18 cellular contexts compared by ENCODE assay signal in the genomic region with DNA sequence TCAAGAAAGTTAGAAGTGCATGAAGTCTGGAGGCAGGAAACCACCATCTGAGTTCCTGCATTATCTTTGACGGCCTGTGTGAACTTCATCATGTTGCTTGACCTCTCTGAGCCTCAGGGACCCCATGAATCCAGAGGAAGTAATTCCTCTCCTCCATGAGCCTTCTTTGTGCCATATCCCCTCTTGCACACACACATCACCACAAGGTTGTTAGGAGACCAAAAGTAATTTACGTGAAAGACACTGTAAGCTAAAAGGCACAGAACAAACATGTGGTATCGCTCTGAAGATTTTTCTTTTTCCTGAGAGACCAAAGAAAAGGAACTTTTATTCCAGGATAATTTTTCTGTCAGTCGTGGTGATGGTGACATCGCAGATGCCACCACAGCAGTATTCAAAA. TPM values are rescaled to one million over a fixed set of nuclear protein-coding genes. Genes with fewer than 3 reads are reported as not detected.
DNase-seq lines count a peak whose midpoint lies in the region; ATAC-seq lines count a peak whose summit lies in the region.
"Had no signal": no experiment of that assay in that cellular context is flagged by ENCODE, and none has a peak within 500 bp of the region (broad histone marks: within the 10 kb centered on the region; RNA-seq: fewer than 3 reads in every experiment).

No MANE protein-coding gene starts in this region.

- H3K9me3 ChIP-seq in BLaER1 treated with 17β-estradiol and CSF1 and Interleukin-3, amounts not matched to agents 10 nM and 100 nM (replicated peaks in 1 of 11): peaks cover 0 to 18% (median 10%) of the 10 kb centered on the region in 11 experiments; a peak in 12 of 22 replicates
- H3K9me3 ChIP-seq: MG63, Peyer's patch had no signal

- peak overlapping the region in 8 of 11 experiments; percentile 21 to 47 (median 42); a peak in 15 of 22 replicates for H3K4me2 ChIP-seq in BLaER1 treated with 17β-estradiol and CSF1 and Interleukin-3, amounts not matched to agents 10 nM and 100 nM

- peaks cover 16% of the 10 kb centered on the region for H3K9me3 Mint-ChIP-seq in activated CD4-positive, alpha-beta T cell treated with anti-CD3 and anti-CD28 coated beads, Interleukin-2, amount 10 ng/mL, durations not matched to agents 24 days and 14 days
- peaks cover 10% of the 10 kb centered on the region for H3K9me3 Mint-ChIP-seq in activated T-helper 1 cell treated with anti-CD3 and anti-CD28 coated beads, Interleukin-12 subunit alpha, Interleukin-12 subunit beta, Interleukin-2, Interleukin-4 antibody, amounts not matched to agents 30 ng/mL and 10 ng/mL and 1 ng/mL, durations not matched to agents 14 hours and 24 hours and 36 hours
- H3K9me3 Mint-ChIP-seq in natural killer cell treated with Interleukin-12 subunit alpha and Interleukin-12 subunit beta and Interleukin-15 and Interleukin-18, amount 100 ng/mL, for 72 hours: peaks cover 10% of the 10 kb centered on the region

- H3K27ac Mint-ChIP-seq in activated CD4-positive, alpha-beta T cell treated with anti-CD3 and anti-CD28 coated beads, Interleukin-2, amount 10 ng/mL, durations not matched to agents 24 days and 14 days: peak overlapping the region; percentile 97
- H3K27ac Mint-ChIP-seq in activated T-helper 1 cell treated with anti-CD3 and anti-CD28 coated beads, Interleukin-12 subunit alpha, Interleukin-12 subunit beta, Interleukin-2, Interleukin-4 antibody, amounts not matched to agents 30 ng/mL and 10 ng/mL and 1 ng/mL, durations not matched to agents 14 hours and 24 hours and 36 hours: peak overlapping the region; percentile 90
- H3K27ac Mint-ChIP-seq in natural killer cell treated with Interleukin-12 subunit alpha and Interleukin-12 subunit beta and Interleukin-15 and Interleukin-18, amount 100 ng/mL, for 72 hours: peak overlapping the region; percentile 65 to 94

- peak; percentile 62 for DNase-seq in activated CD4-positive, alpha-beta T cell treated with anti-CD3 and anti-CD28 coated beads, Interleukin-2, amount 10 ng/mL, durations not matched to agents 24 days and 14 days
- DNase-seq in activated CD4-positive, alpha-beta T cell treated with anti-CD3 and anti-CD28 coated beads, Interleukin-2, amount 50 U/mL, for 48 hours: no peak
- no peak for DNase-seq in activated T-helper 1 cell treated with anti-CD3 and anti-CD28 coated beads, Interleukin-12 subunit alpha, Interleukin-12 subunit beta, Interleukin-2, Interleukin-4 antibody, amounts not matched to agents 30 ng/mL and 10 ng/mL and 1 ng/mL, durations not matched to agents 14 hours and 24 hours and 36 hours (ENCODE audit: low spot score)
- no peak for DNase-seq in natural killer cell treated with Interleukin-12 subunit alpha and Interleukin-12 subunit beta and Interleukin-15 and Interleukin-18, amount 100 ng/mL, for 72 hours (ENCODE audit: low spot score)
- DNase-seq in NCI-H446 treated with DMSO at 0.1 percent for 48 hours (lab: John Stamatoyannopoulos, UW): no peak
- no peak for DNase-seq in UCSD-AML1 (lab: John Stamatoyannopoulos, UW; ENCODE audit: unreplicated experiment)
- no peak for DNase-seq in NCI-H345 treated with DMSO at 0.1 percent for 48 hours (lab: John Stamatoyannopoulos, UW; ENCODE audit: unreplicated experiment)
- DNase-seq: CD4-positive, alpha-beta memory T cell; GF-D8; MG63; NCI-H1105; NCI-H1694 treated with DMSO at 0.1 percent for 48 hours; NCI-H510A; Peyer's patch had no signal

- peaks cover 84% of the 10 kb centered on the region for H3K4me1 Mint-ChIP-seq in activated CD4-positive, alpha-beta T cell treated with anti-CD3 and anti-CD28 coated beads, Interleukin-2, amount 10 ng/mL, durations not matched to agents 24 days and 14 days
- H3K4me1 Mint-ChIP-seq in activated T-helper 1 cell treated with anti-CD3 and anti-CD28 coated beads, Interleukin-12 subunit alpha, Interleukin-12 subunit beta, Interleukin-2, Interleukin-4 antibody, amounts not matched to agents 30 ng/mL and 10 ng/mL and 1 ng/mL, durations not matched to agents 14 hours and 24 hours and 36 hours (ENCODE audit: low read depth): peaks cover 90% of the 10 kb centered on the region
- peaks cover 59 to 84% of the 10 kb centered on the region in 2 donors for H3K4me1 Mint-ChIP-seq in natural killer cell treated with Interleukin-12 subunit alpha and Interleukin-12 subunit beta and Interleukin-15 and Interleukin-18, amount 100 ng/mL, for 72 hours (ENCODE audit: low read depth in 2 of 2)

- H3K4me1 ChIP-seq in BLaER1 treated with 17β-estradiol and CSF1 and Interleukin-3, amounts not matched to agents 10 nM and 100 nM: peaks cover 4 to 28% (median 21%) of the 10 kb centered on the region in 10 experiments; a peak in 19 of 20 replicates
- H3K4me1 ChIP-seq: Peyer's patch had no signal

- H3K4me3 ChIP-seq in BLaER1 treated with 17β-estradiol and CSF1 and Interleukin-3, amounts not matched to agents 10 nM and 100 nM: no peak overlapping the region
- H3K4me3 ChIP-seq: MG63, Peyer's patch had no signal

- intact Hi-C loops in activated CD4-positive, alpha-beta T cell treated with anti-CD3 and anti-CD28 coated beads, Interleukin-2, amount 10 ng/mL, durations not matched to agents 24 days and 14 days (cut with micrococcal nuclease): loop anchor here (2.0 to 10.0 kb wide), 8 partner anchors 70 to 924 kb away; a partner anchor contains a TSS
- intact Hi-C loops in activated T-helper 1 cell treated with anti-CD3 and anti-CD28 coated beads, Interleukin-12 subunit alpha, Interleukin-12 subunit beta, Interleukin-2, Interleukin-4 antibody, amounts not matched to agents 30 ng/mL and 10 ng/mL and 1 ng/mL, durations not matched to agents 14 hours and 24 hours and 36 hours (cut with micrococcal nuclease): loop anchor here (2.0 to 10.0 kb wide), 5 partner anchors 796 to 1524 kb away; no protein-coding TSS in a partner anchor

- H3K36me3 Mint-ChIP-seq in activated CD4-positive, alpha-beta T cell treated with anti-CD3 and anti-CD28 coated beads, Interleukin-2, amount 10 ng/mL, durations not matched to agents 24 days and 14 days (ENCODE audit: low read depth): peaks cover 20% of the 10 kb centered on the region
- peaks cover 15% of the 10 kb centered on the region for H3K36me3 Mint-ChIP-seq in activated T-helper 1 cell treated with anti-CD3 and anti-CD28 coated beads, Interleukin-12 subunit alpha, Interleukin-12 subunit beta, Interleukin-2, Interleukin-4 antibody, amounts not matched to agents 30 ng/mL and 10 ng/mL and 1 ng/mL, durations not matched to agents 14 hours and 24 hours and 36 hours (ENCODE audit: low read depth)
- H3K36me3 Mint-ChIP-seq in natural killer cell treated with Interleukin-12 subunit alpha and Interleukin-12 subunit beta and Interleukin-15 and Interleukin-18, amount 100 ng/mL, for 72 hours: peaks cover 24% of the 10 kb centered on the region
- H3K36me3 Mint-ChIP-seq: CD4-positive, alpha-beta memory T cell had no signal

- no peaks in the 10 kb centered on the region for H3K27me3 Mint-ChIP-seq in activated CD4-positive, alpha-beta T cell treated with anti-CD3 and anti-CD28 coated beads, Interleukin-2, amount 10 ng/mL, durations not matched to agents 24 days and 14 days
- H3K27me3 Mint-ChIP-seq in activated T-helper 1 cell treated with anti-CD3 and anti-CD28 coated beads, Interleukin-12 subunit alpha, Interleukin-12 subunit beta, Interleukin-2, Interleukin-4 antibody, amounts not matched to agents 30 ng/mL and 10 ng/mL and 1 ng/mL, durations not matched to agents 14 hours and 24 hours and 36 hours (ENCODE audit: insufficient read depth): no peaks in the 10 kb centered on the region
- no peaks in the 10 kb centered on the region for H3K27me3 Mint-ChIP-seq in natural killer cell treated with Interleukin-12 subunit alpha and Interleukin-12 subunit beta and Interleukin-15 and Interleukin-18, amount 100 ng/mL, for 72 hours
- H3K27me3 Mint-ChIP-seq: CD4-positive, alpha-beta memory T cell had no signal

- H3K27ac ChIP-seq in BLaER1 treated with 17β-estradiol and CSF1 and Interleukin-3, amounts not matched to agents 10 nM and 100 nM: no peak overlapping the region
- H3K27ac ChIP-seq: KMS-11, Peyer's patch had no signal

- no peaks in the 10 kb centered on the region for H4K20me1 ChIP-seq in BLaER1 treated with 17β-estradiol and CSF1 and Interleukin-3, amounts not matched to agents 10 nM and 100 nM

- ATAC-seq in natural killer cell treated with Interleukin-12 subunit alpha and Interleukin-12 subunit beta and Interleukin-15 and Interleukin-18, amount 100 ng/mL, for 72 hours: no peak
- ATAC-seq: HCT116, HepG2 had no signal

- H3K27me3 ChIP-seq in BLaER1 treated with 17β-estradiol and CSF1 and Interleukin-3, amounts not matched to agents 10 nM and 100 nM: no peaks in the 10 kb centered on the region
- H3K27me3 ChIP-seq: MG63, Peyer's patch had no signal

- no peaks in the 10 kb centered on the region for H3K36me3 ChIP-seq in BLaER1 treated with 17β-estradiol and CSF1 and Interleukin-3, amounts not matched to agents 10 nM and 100 nM
- H3K36me3 ChIP-seq: MG63, Peyer's patch had no signal

- H3K4me3 Mint-ChIP-seq in activated CD4-positive, alpha-beta T cell treated with anti-CD3 and anti-CD28 coated beads, Interleukin-2, amount 10 ng/mL, durations not matched to agents 24 days and 14 days: peak overlapping the region; percentile 36
- H3K4me3 Mint-ChIP-seq in activated T-helper 1 cell treated with anti-CD3 and anti-CD28 coated beads, Interleukin-12 subunit alpha, Interleukin-12 subunit beta, Interleukin-2, Interleukin-4 antibody, amounts not matched to agents 30 ng/mL and 10 ng/mL and 1 ng/mL, durations not matched to agents 14 hours and 24 hours and 36 hours: peak overlapping the region; percentile 38
- H3K4me3 Mint-ChIP-seq in natural killer cell treated with Interleukin-12 subunit alpha and Interleukin-12 subunit beta and Interleukin-15 and Interleukin-18, amount 100 ng/mL, for 72 hours: peak overlapping the region; percentile 81

- no peak overlapping the region for H3K9ac ChIP-seq in BLaER1 treated with 17β-estradiol and CSF1 and Interleukin-3, amounts not matched to agents 10 nM and 100 nM
- H3K9ac ChIP-seq: KMS-11 had no signal

RNA-seq across cellular contexts. Expression of a gene that starts 55.9 kb away (rescaled TPM):
- total RNA-seq in activated CD4-positive, alpha-beta T cell treated with anti-CD3 and anti-CD28 coated beads, Interleukin-2, amount 10 ng/mL, durations not matched to agents 24 days and 14 days: 41.7 and 51.7 TPM in 2 replicates
- 38.8 and 42.1 TPM in 2 replicates for total RNA-seq in activated T-helper 1 cell treated with anti-CD3 and anti-CD28 coated beads, Interleukin-12 subunit alpha, Interleukin-12 subunit beta, Interleukin-2, Interleukin-4 antibody, amounts not matched to agents 30 ng/mL and 10 ng/mL and 1 ng/mL, durations not matched to agents 14 hours and 24 hours and 36 hours
- 100 to 1,000 TPM in 1 of 2 donors, 10 to 100 TPM in 1; 67.8 to 158 TPM for total RNA-seq in natural killer cell treated with Interleukin-12 subunit alpha and Interleukin-12 subunit beta and Interleukin-15 and Interleukin-18, amount 100 ng/mL, for 72 hours
